In genomic region chr17:59899099-59899498, GRCh38 we compare ENCODE assay signal across 12 cellular contexts. TPM values are rescaled to one million over a fixed set of nuclear protein-coding genes. Genes with fewer than 3 reads are reported as not detected.
DNase-seq lines count a peak whose midpoint lies in the region; ATAC-seq, FAIRE-seq and TF ChIP-seq lines count a peak whose summit lies in the region.
"Had no signal": no experiment of that assay in that cellular context is flagged by ENCODE, and none has a peak within 500 bp of the region (broad histone marks: within the 10 kb centered on the region; RNA-seq: fewer than 3 reads in every experiment).

No MANE protein-coding gene starts in this region.

- no peak for TF ChIP-seq POLR2A in HepG2 (IDR thresholded peaks at IDR 0.05; ENCODE audit: insufficient read depth in 1 of 2, low read depth in 2 of 2, low read length in 2 of 2)
- TF ChIP-seq POLR2A in uterus (IDR thresholded peaks at IDR 0.05) = no peak

- H3K4me1 Mint-ChIP-seq in CD4-positive, alpha-beta T cell (ENCODE audit: low read depth) = peaks cover 52% of the 10 kb centered on the region
- peaks cover 27% of the 10 kb centered on the region for H3K4me1 Mint-ChIP-seq in activated B cell treated with CpG ODN at 0.5 μM for 24 hours

- no peak overlapping the region for H3K27ac ChIP-seq in CD4-positive, alpha-beta T cell (ENCODE audit: low read depth, low read length)
- no peak overlapping the region for H3K27ac ChIP-seq in HepG2 (ENCODE audit: extremely low read length, insufficient read depth, low read length)
- H3K27ac ChIP-seq in uterus = no peak overlapping the region
- no peak overlapping the region for H3K27ac ChIP-seq in kidney (ENCODE audit: low read depth in 2 of 2, low read length in 2 of 2)

- H2AFZ ChIP-seq in HepG2 (ENCODE audit: low read length) = no peak overlapping the region

- peaks cover 88% of the 10 kb centered on the region for H3K79me2 ChIP-seq in HepG2 (ENCODE audit: insufficient read depth, low read length)

- CTCF ChIA-PET in CD4-positive, alpha-beta T cell (lab: Charles Lee) = no interaction called here
- CTCF ChIA-PET in activated B cell treated with CpG ODN at 0.5 μM for 24 hours (lab: Charles Lee) = interaction anchor here (1.3 to 1.4 kb wide), 2 partner anchors 147 to 154 kb away, joined by 3 to 4 read pairs; no protein-coding TSS in a partner anchor
- CTCF ChIA-PET in HepG2 (lab: Yijun Ruan, JAX; ENCODE audit: low intra/inter-chr PET ratio, low total read pairs) = no interaction called here

- H3K36me3 ChIP-seq in HepG2 (replicated peaks in 1 of 2; ENCODE audit: control insufficient read depth in 1 of 2, insufficient read depth in 2 of 2, low read length in 2 of 2) (peaks cover 2 to 14% of the 10 kb centered on the region in 2 experiments; a peak in 3 of 5 replicates), uterus (no peaks in the 10 kb centered on the region), kidney (ENCODE audit: control insufficient read depth in 1 of 2, insufficient read depth in 2 of 2, low read length in 2 of 2) (no peaks in the 10 kb centered on the region)

- H3K36me3 Mint-ChIP-seq in CD4-positive, alpha-beta T cell (ENCODE audit: low read depth) = peaks cover 23% of the 10 kb centered on the region
- peaks cover 9% of the 10 kb centered on the region for H3K36me3 Mint-ChIP-seq in activated B cell treated with CpG ODN at 0.5 μM for 24 hours (ENCODE audit: low read depth)

- ATAC-seq in CD4-positive, alpha-beta T cell (ENCODE audit: poor library complexity) = peak; percentile 93
- peak; percentile 72 for ATAC-seq in GM19455 (IDR thresholded peaks at IDR 0.05; ENCODE audit: unreplicated experiment)
- peak; percentile 92 for ATAC-seq in activated B cell treated with CpG ODN at 0.5 μM for 24 hours (ENCODE audit: low read depth)
- no peak for ATAC-seq in HepG2

- peak overlapping the region; percentile 79 for H3K27ac Mint-ChIP-seq in CD4-positive, alpha-beta T cell
- no peak overlapping the region for H3K27ac Mint-ChIP-seq in activated B cell treated with CpG ODN at 0.5 μM for 24 hours

- H3K4me1 ChIP-seq in HepG2 (ENCODE audit: insufficient read depth, low read length) (peaks cover 33% of the 10 kb centered on the region), uterus (peaks cover 2 to 6% of the 10 kb centered on the region in 2 donors), kidney (ENCODE audit: control insufficient read depth in 1 of 2, insufficient read depth in 1 of 2, low read depth in 1 of 2, low read length in 2 of 2) (peaks cover 0 to 5% of the 10 kb centered on the region in 2 donors)

- H3K4me3 ChIP-seq in HepG2 (replicated peaks in 1 of 3; ENCODE audit: insufficient read depth in 1 of 3, low read depth in 2 of 3, low read length in 3 of 3) (no peak overlapping the region), uterus (no peak overlapping the region), kidney (ENCODE audit: low read length in 2 of 2) (no peak overlapping the region)
- H3K4me3 ChIP-seq: skin epidermis had no signal

- POLR2A ChIA-PET in CD4-positive, alpha-beta T cell (lab: Charles Lee) = no interaction called here
- POLR2A ChIA-PET in activated B cell treated with CpG ODN at 0.5 μM for 24 hours (lab: Charles Lee) (interaction anchor here (1.1 kb wide), 1 partner anchor 113 kb away, joined by 3 read pairs; no protein-coding TSS in a partner anchor), HepG2 (lab: Yijun Ruan, JAX) (no interaction called here)

- WGBS in HepG2 (ENCODE audit: low lambda C conversion rate) = 92% methylated on average over 5 of the region's 5 CpGs

- DNase-seq in CD4-positive, alpha-beta T cell = no peak
- no peak for DNase-seq in activated B cell treated with CpG ODN at 0.5 μM for 24 hours
- no peak for DNase-seq in HepG2 (ENCODE audit: low spot score)
- DNase-seq in T-helper 2 cell = no peak
- DNase-seq in uterus = no peak
- no peak for DNase-seq in SK-N-DZ (ENCODE audit: low spot score)
- no peak for DNase-seq in kidney
- DNase-seq: activated T-cell treated with anti-CD3 and anti-CD28 coated beads, Interleukin-2, amount 50 U/mL, for 4 hours; central memory CD4-positive, alpha-beta T cell; NCI-H510A had no signal

- BruUV-seq in HepG2 (replicated peaks; lab: Mats Ljungman, UMichigan) = no TSS peak

- TF ChIP-seq RAD21 in HepG2 (CRISPR knock-in tag; IDR thresholded peaks at IDR 0.05) = no peak

- peak; percentile 35 for TF ChIP-seq CTCF in CD4-positive, alpha-beta T cell (IDR thresholded peaks at IDR 0.05)
- TF ChIP-seq CTCF in activated B cell treated with CpG ODN at 0.5 μM for 24 hours (IDR thresholded peaks at IDR 0.05) (no peak), HepG2 (CRISPR knock-in tag; IDR thresholded peaks at IDR 0.05) (no peak), uterus (IDR thresholded peaks at IDR 0.05) (peak in 1 of 4 experiments; percentile 25), kidney (IDR thresholded peaks at IDR 0.05; ENCODE audit: borderline replicate concordance, extremely low read depth, insufficient read depth) (no peak)

- FAIRE-seq in HepG2 (lab: Jason Lieb, UNC) (no peak), kidney (lab: Jason Lieb, UNC) (no peak)

- intact Hi-C loops in CD4-positive, alpha-beta T cell (cut with DNase I, micrococcal nuclease) = no loop called here
- intact Hi-C loops in activated B cell treated with CpG ODN at 0.5 μM for 24 hours (cut with micrococcal nuclease) = loop anchor here (2.0 kb wide), 1 partner anchor 152 kb away; no protein-coding TSS in a partner anchor
- intact Hi-C loops in HepG2 (cut with micrococcal nuclease; ENCODE audit: unreplicated experiment) = no loop called here
- intact Hi-C loops in uterus (cut with DNase I; ENCODE audit: low total_unique reads) = no loop called here
- intact Hi-C loops in kidney (cut with DNase I) = no loop called here

- no peak overlapping the region for H3K9ac ChIP-seq in HepG2 (ENCODE audit: insufficient read depth, low read depth, low read length)
- no peak overlapping the region for H3K9ac ChIP-seq in kidney (ENCODE audit: low read length in 2 of 2)

- no peak for TF ChIP-seq EP300 in HepG2 (IDR thresholded peaks at IDR 0.05; ENCODE audit: low read depth in 2 of 2, low read length in 2 of 2)
- no peak for TF ChIP-seq EP300 in HepG2 (CRISPR knock-in tag; IDR thresholded peaks at IDR 0.05; ENCODE audit: borderline replicate concordance)

- H3K4me3 Mint-ChIP-seq in CD4-positive, alpha-beta T cell = peak overlapping the region; percentile 62
- no peak overlapping the region for H3K4me3 Mint-ChIP-seq in activated B cell treated with CpG ODN at 0.5 μM for 24 hours
- H3K4me3 Mint-ChIP-seq: activated T-cell treated with anti-CD3 and anti-CD28 coated beads, Interleukin-2, amount 50 U/mL, for 4 hours had no signal

- H3K27me3 Mint-ChIP-seq in CD4-positive, alpha-beta T cell = no peaks in the 10 kb centered on the region
- no peaks in the 10 kb centered on the region for H3K27me3 Mint-ChIP-seq in activated B cell treated with CpG ODN at 0.5 μM for 24 hours

- H3K27me3 ChIP-seq in CD4-positive, alpha-beta T cell (ENCODE audit: control insufficient read depth, insufficient read depth, low read length) = no peaks in the 10 kb centered on the region
- H3K27me3 ChIP-seq in HepG2 (ENCODE audit: control insufficient read depth in 1 of 2, insufficient read depth in 2 of 2, low read length in 2 of 2) (no peaks in the 10 kb centered on the region), uterus (no peaks in the 10 kb centered on the region)

- no peaks in the 10 kb centered on the region for H3K9me3 Mint-ChIP-seq in CD4-positive, alpha-beta T cell
- no peaks in the 10 kb centered on the region for H3K9me3 Mint-ChIP-seq in activated B cell treated with CpG ODN at 0.5 μM for 24 hours
- H3K9me3 Mint-ChIP-seq: activated T-cell treated with anti-CD3 and anti-CD28 coated beads, Interleukin-2, amount 50 U/mL, for 4 hours had no signal

- no peaks in the 10 kb centered on the region for H3K9me3 ChIP-seq in CD4-positive, alpha-beta T cell (ENCODE audit: control insufficient read depth, low read length)
- no peaks in the 10 kb centered on the region for H3K9me3 ChIP-seq in HepG2 (ENCODE audit: low read length)
- H3K9me3 ChIP-seq in uterus = no peaks in the 10 kb centered on the region
- no peaks in the 10 kb centered on the region for H3K9me3 ChIP-seq in kidney (ENCODE audit: control insufficient read depth in 1 of 2, low read length in 2 of 2)

- in situ Hi-C loops in HepG2 (cut with HindIII; ENCODE audit: extremely low pct_ligation_motif_present, low pct_unique_long_range_greater_than_20kb) = no loop called here

- H4K20me1 ChIP-seq in HepG2 (ENCODE audit: insufficient read depth, low read length) = peaks cover 10% of the 10 kb centered on the region; the same call in 1 of the 2 replicates

- no peak overlapping the region for H3K4me2 ChIP-seq in HepG2 (ENCODE audit: low read depth, low read length)

RNA-seq across cellular contexts. Expression of gene RPS6KB1, which starts 6.2 kb away (rescaled TPM):
- 100 to 1,000 TPM; 129 to 135 TPM for total RNA-seq in CD4-positive, alpha-beta T cell
- total RNA-seq in activated B cell treated with CpG ODN at 0.5 μM for 24 hours = 57.7 and 63.0 TPM in 2 replicates
- 42.2 and 44.3 TPM in 2 replicates for total RNA-seq in HepG2 (2016; rRNA removed; fragmentation: Illumina TruSeq; extraction: Trizol)
- 12.7 and 14.4 TPM in 2 replicates for total RNA-seq in HepG2 (2016; cell fraction: cytosol; rRNA removed; fragmentation: Illumina TruSeq; extraction: Trizol; ENCODE audit: low read depth)
- total RNA-seq in HepG2 (2016; cell fraction: insoluble cytoplasmic fraction; rRNA removed; fragmentation: Illumina TruSeq; extraction: Trizol) = 42.8 and 47.7 TPM in 2 replicates
- 13.4 and 15.4 TPM in 2 replicates for total RNA-seq in HepG2 (2016; cell fraction: membrane; rRNA removed; fragmentation: Illumina TruSeq; extraction: Trizol)
- 37.6 and 39.2 TPM in 2 replicates for total RNA-seq in HepG2 (2016; cell fraction: nucleus; rRNA removed; fragmentation: Illumina TruSeq; extraction: Trizol)
- polyA plus RNA-seq in HepG2 (2011; rRNA removed) = 16.5 and 19.9 TPM in 2 replicates
- 6.6 and 10.9 TPM in 2 replicates for polyA plus RNA-seq in HepG2 (2011; cell fraction: cytosol; rRNA removed)
- 15.6 and 21.2 TPM in 2 replicates for polyA plus RNA-seq in HepG2 (2011; cell fraction: nucleus; rRNA removed)
- polyA plus RNA-seq in HepG2 (2012) = 30.9 and 32.5 TPM in 2 replicates
- polyA plus RNA-seq in HepG2 (2016; cell fraction: cytosol; fragmentation: Illumina TruSeq; extraction: Trizol; ENCODE audit: low read depth) = 2.8 and 3.4 TPM in 2 replicates
- polyA plus RNA-seq in HepG2 (2016; cell fraction: insoluble cytoplasmic fraction; fragmentation: Illumina TruSeq; extraction: Trizol; ENCODE audit: low read depth) = 43.5 and 47.4 TPM in 2 replicates
- 7.6 and 9.0 TPM in 2 replicates for polyA plus RNA-seq in HepG2 (2016; cell fraction: membrane; fragmentation: Illumina TruSeq; extraction: Trizol; ENCODE audit: low read depth)
- 56.0 and 56.9 TPM in 2 replicates for polyA plus RNA-seq in HepG2 (2016; cell fraction: nucleus; fragmentation: Illumina TruSeq; extraction: Trizol; ENCODE audit: insufficient read depth, low read depth)
- polyA minus RNA-seq in HepG2 (2011; rRNA and poly(A)+ RNA removed; ENCODE audit: low replicate concordance) = 6.7 and 16.4 TPM in 2 replicates
- 17.8 and 17.9 TPM in 2 replicates for polyA minus RNA-seq in HepG2 (2011; cell fraction: cytosol; rRNA and poly(A)+ RNA removed)
- 61.5 and 91.5 TPM in 2 replicates for polyA minus RNA-seq in HepG2 (2011; cell fraction: nucleus; rRNA and poly(A)+ RNA removed)
- total RNA-seq in uterus = 10 to 100 TPM; 19.2 to 86.2 (median 55.8) TPM
- polyA plus RNA-seq in SK-N-DZ (2014; cell fraction: cytosol; rRNA removed) = 17.2 and 32.1 TPM in 2 replicates
- polyA plus RNA-seq in SK-N-DZ (2014; cell fraction: nucleus; rRNA removed) = 24.0 and 24.8 TPM in 2 replicates
- total RNA-seq in kidney = 34.8 TPM
- polyA plus RNA-seq in kidney (ENCODE audit: insufficient read depth, low read depth, low replicate concordance) = 10.5 TPM

RNA-seq across cellular contexts. Expression of gene TUBD1, which starts 6.4 kb away (rescaled TPM):
- total RNA-seq in CD4-positive, alpha-beta T cell = 1 to 10 TPM; 7.3 to 9.4 TPM
- total RNA-seq in activated B cell treated with CpG ODN at 0.5 μM for 24 hours (10.5 and 15.1 TPM in 2 replicates), HepG2 (2016; rRNA removed; fragmentation: Illumina TruSeq; extraction: Trizol) (25.9 and 38.7 TPM in 2 replicates), uterus (10 to 100 TPM in 3 of 4 donors, 1 to 10 TPM in 1; 7.7 to 62.9 (median 18.7) TPM), kidney (11.9 TPM)
- 20.1 and 20.5 TPM in 2 replicates for total RNA-seq in HepG2 (2016; cell fraction: cytosol; rRNA removed; fragmentation: Illumina TruSeq; extraction: Trizol; ENCODE audit: low read depth)
- 28.3 and 37.1 TPM in 2 replicates for total RNA-seq in HepG2 (2016; cell fraction: insoluble cytoplasmic fraction; rRNA removed; fragmentation: Illumina TruSeq; extraction: Trizol)
- 26.6 and 28.2 TPM in 2 replicates for total RNA-seq in HepG2 (2016; cell fraction: membrane; rRNA removed; fragmentation: Illumina TruSeq; extraction: Trizol)
- 12.1 and 17.0 TPM in 2 replicates for total RNA-seq in HepG2 (2016; cell fraction: nucleus; rRNA removed; fragmentation: Illumina TruSeq; extraction: Trizol)
- polyA plus RNA-seq in HepG2 (2011; rRNA removed) (14.0 and 18.2 TPM in 2 replicates), kidney (ENCODE audit: insufficient read depth, low read depth, low replicate concordance) (6.8 TPM)
- polyA plus RNA-seq in HepG2 (2011; cell fraction: cytosol; rRNA removed) = 9.3 and 14.8 TPM in 2 replicates
- 4.8 and 5.8 TPM in 2 replicates for polyA plus RNA-seq in HepG2 (2011; cell fraction: nucleus; rRNA removed)
- 21.1 and 22.1 TPM in 2 replicates for polyA plus RNA-seq in HepG2 (2012)
- polyA plus RNA-seq in HepG2 (2016; cell fraction: cytosol; fragmentation: Illumina TruSeq; extraction: Trizol; ENCODE audit: low read depth) = 6.2 and 9.4 TPM in 2 replicates
- polyA plus RNA-seq in HepG2 (2016; cell fraction: insoluble cytoplasmic fraction; fragmentation: Illumina TruSeq; extraction: Trizol; ENCODE audit: low read depth) = 31.1 and 38.5 TPM in 2 replicates
- polyA plus RNA-seq in HepG2 (2016; cell fraction: membrane; fragmentation: Illumina TruSeq; extraction: Trizol; ENCODE audit: low read depth) = 13.5 and 16.0 TPM in 2 replicates
- 17.6 and 25.2 TPM in 2 replicates for polyA plus RNA-seq in HepG2 (2016; cell fraction: nucleus; fragmentation: Illumina TruSeq; extraction: Trizol; ENCODE audit: insufficient read depth, low read depth)
- polyA minus RNA-seq in HepG2 (2011; rRNA and poly(A)+ RNA removed; ENCODE audit: low replicate concordance) = 20.7 and 40.9 TPM in 2 replicates
- polyA minus RNA-seq in HepG2 (2011; cell fraction: cytosol; rRNA and poly(A)+ RNA removed) = 8.2 and 12.0 TPM in 2 replicates
- polyA minus RNA-seq in HepG2 (2011; cell fraction: nucleus; rRNA and poly(A)+ RNA removed) = 26.5 and 31.5 TPM in 2 replicates
- polyA plus RNA-seq in SK-N-DZ (2014; cell fraction: cytosol; rRNA removed) = 14.4 and 15.0 TPM in 2 replicates
- polyA plus RNA-seq in SK-N-DZ (2014; cell fraction: nucleus; rRNA removed) = 4.5 and 5.9 TPM in 2 replicates
